22 cellular contexts compared by ENCODE assay signal in genomic region chr3:197019535-197019934, GRCh38.
"Had no signal": no experiment of that assay in that cellular context is flagged by ENCODE, and none has a peak within 500 bp of the region (broad histone marks: within the 10 kb centered on the region; RNA-seq: fewer than 3 reads in every experiment).

No MANE protein-coding gene starts in this region.

- H3K79me2 ChIP-seq: hepatocyte, parathyroid adenoma had no signal

- H3K4me2 ChIP-seq: hepatocyte, smooth muscle cell had no signal

- ATAC-seq: activated CD4-positive, CD25-positive, alpha-beta regulatory T cell treated with anti-CD3 and anti-CD28 coated beads, Interleukin-2, amount 50 U/mL, for 24 hours; activated naive CD8-positive, alpha-beta T cell treated with anti-CD3 and anti-CD28 coated beads, Interleukin-2, amount 50 U/mL, for 24 hours; left cardiac atrium; left ventricle myocardium superior; psoas muscle; T-helper 17 cell had no signal

- H3K4me3 ChIP-seq: colonic mucosa, hepatocyte, psoas muscle, smooth muscle cell, tibial nerve had no signal

- H3K27ac Mint-ChIP-seq: activated CD4-positive, alpha-beta memory T cell treated with anti-CD3 and anti-CD28 coated beads, Interleukin-2, amount 10 ng/mL, durations not matched to agents 7 days and 5 days; activated CD4-positive, alpha-beta T cell treated with anti-CD3 and anti-CD28 coated beads, Interleukin-2, amount 10 ng/mL, durations not matched to agents 7 days and 5 days; activated naive CD4-positive, alpha-beta T cell treated with anti-CD3 and anti-CD28 coated beads, Interleukin-2, amount 10 ng/mL, durations not matched to agents 7 days and 5 days; activated naive CD8-positive, alpha-beta T cell treated with anti-CD3 and anti-CD28 coated beads, Interleukin-2, amount 50 U/mL, for 24 hours; T-helper 17 cell had no signal

- H2AFZ ChIP-seq: hepatocyte, parathyroid adenoma had no signal

- H3K36me3 ChIP-seq: colonic mucosa, tibial nerve, WERI-Rb-1 had no signal

- H3K27me3 ChIP-seq: colonic mucosa, hepatocyte had no signal

- H3K9me3 Mint-ChIP-seq: activated CD4-positive, alpha-beta memory T cell treated with anti-CD3 and anti-CD28 coated beads, Interleukin-2, amount 10 ng/mL, durations not matched to agents 7 days and 5 days; activated CD4-positive, alpha-beta T cell treated with anti-CD3 and anti-CD28 coated beads, Interleukin-2, amount 10 ng/mL, durations not matched to agents 7 days and 5 days; activated naive CD4-positive, alpha-beta T cell treated with anti-CD3 and anti-CD28 coated beads, Interleukin-2, amount 10 ng/mL, durations not matched to agents 7 days and 5 days; activated naive CD8-positive, alpha-beta T cell treated with anti-CD3 and anti-CD28 coated beads, Interleukin-2, amount 50 U/mL, for 24 hours had no signal

- H3K27ac ChIP-seq: colonic mucosa, hepatocyte, parathyroid adenoma, psoas muscle, tibial nerve, WERI-Rb-1 had no signal

- H3K4me1 ChIP-seq: colonic mucosa, parathyroid adenoma, psoas muscle had no signal

- H3K4me3 Mint-ChIP-seq: activated CD4-positive, alpha-beta memory T cell treated with anti-CD3 and anti-CD28 coated beads, Interleukin-2, amount 10 ng/mL, durations not matched to agents 7 days and 5 days; activated CD4-positive, alpha-beta T cell treated with anti-CD3 and anti-CD28 coated beads, Interleukin-2, amount 10 ng/mL, durations not matched to agents 7 days and 5 days; activated naive CD4-positive, alpha-beta T cell treated with anti-CD3 and anti-CD28 coated beads, Interleukin-2, amount 10 ng/mL, durations not matched to agents 7 days and 5 days; activated naive CD8-positive, alpha-beta T cell treated with anti-CD3 and anti-CD28 coated beads, Interleukin-2, amount 50 U/mL, for 24 hours; T-helper 17 cell had no signal

- DNase-seq: activated CD4-positive, alpha-beta memory T cell treated with anti-CD3 and anti-CD28 coated beads, Interleukin-2, amount 10 ng/mL, durations not matched to agents 7 days and 5 days; activated CD4-positive, alpha-beta T cell treated with anti-CD3 and anti-CD28 coated beads, Interleukin-2, amount 10 ng/mL, durations not matched to agents 7 days and 5 days; activated CD8-positive, alpha-beta memory T cell treated with anti-CD3 and anti-CD28 coated beads, Interleukin-2, amount 50 U/mL, for 48 hours; activated gamma-delta T cell; activated naive CD4-positive, alpha-beta T cell treated with anti-CD3 and anti-CD28 coated beads, Interleukin-2, amount 10 ng/mL, durations not matched to agents 7 days and 5 days; activated naive CD8-positive, alpha-beta T cell treated with anti-CD3 and anti-CD28 coated beads, Interleukin-2, amount 50 U/mL, for 24 hours; colonic mucosa; effector CD8-positive, alpha-beta T cell; glutamatergic neuron; left cardiac atrium; left ventricle myocardium superior; psoas muscle; stimulated activated CD4-positive, alpha-beta T cell treated with anti-CD3 and anti-CD28 coated beads, Interleukin-1b, Interleukin-23, amount 100 ng/mL, for 48 hours; stimulated activated naive CD4-positive, alpha-beta T cell; T-helper 17 cell; T1000; WERI-Rb-1 had no signal

- H3K9me3 ChIP-seq: colonic mucosa, psoas muscle, tibial nerve had no signal

- H3K36me3 Mint-ChIP-seq: activated naive CD4-positive, alpha-beta T cell treated with anti-CD3 and anti-CD28 coated beads, Interleukin-2, amount 10 ng/mL, durations not matched to agents 7 days and 5 days had no signal
